Comparison of ENCODE assay signal across 21 cellular contexts in the genomic region with DNA sequence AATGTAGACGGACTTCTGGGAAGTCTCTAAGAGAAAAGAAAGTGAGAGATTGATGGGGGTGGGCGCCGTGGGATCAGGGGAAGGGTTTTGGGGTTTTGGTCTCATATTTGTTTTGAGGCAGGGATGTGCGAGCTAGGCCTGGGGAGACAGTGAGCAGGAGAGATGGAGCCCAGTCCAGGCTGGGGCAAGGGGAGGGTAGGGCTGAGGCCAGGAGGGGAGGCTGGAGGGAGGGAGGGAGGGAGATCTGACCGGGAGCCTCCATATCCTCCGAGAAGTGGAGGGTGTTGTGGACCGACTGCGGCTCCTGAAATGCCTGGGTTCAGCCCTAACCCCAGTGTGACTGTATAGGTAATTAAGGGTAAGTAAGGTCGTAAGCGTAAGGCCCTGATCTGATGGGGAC.
DNase-seq lines count a peak whose midpoint lies in the region; ATAC-seq and TF ChIP-seq lines count a peak whose summit lies in the region.
"Had no signal": no experiment of that assay in that cellular context is flagged by ENCODE, and none has a peak within 500 bp of the region (broad histone marks: within the 10 kb centered on the region; RNA-seq: fewer than 3 reads in every experiment).

No MANE protein-coding gene starts in this region.

- no peaks in the 10 kb centered on the region for H3F3A ChIP-seq in neural progenitor cell (ENCODE audit: low read depth)

- no peak overlapping the region for H2AK5ac ChIP-seq in mesendoderm (ENCODE audit: low read length)

- no peak overlapping the region for H3K4me3 Mint-ChIP-seq in neural progenitor cell
- H3K4me3 Mint-ChIP-seq: B cell; CD4-positive, CD25-positive, alpha-beta regulatory T cell; CD8-positive, alpha-beta T cell; GM23338; HFFc6 had no signal

- H3K36me3 ChIP-seq in heart left ventricle (no peaks in the 10 kb centered on the region), neural progenitor cell (no peaks in the 10 kb centered on the region), sigmoid colon (no peaks in the 10 kb centered on the region), ovary (no peaks in the 10 kb centered on the region), mesendoderm (ENCODE audit: control insufficient read depth, insufficient read depth, low read length) (no peaks in the 10 kb centered on the region)
- H3K36me3 ChIP-seq: BLaER1, HAP-1 had no signal

- H3K9me3 ChIP-seq in heart left ventricle, result peaks cover 0 to 19% (median 11%) of the 10 kb centered on the region in 12 donors
- no peaks in the 10 kb centered on the region for H3K9me3 ChIP-seq in neural progenitor cell (ENCODE audit: low read depth)
- peaks cover 0 to 10% (median 4%) of the 10 kb centered on the region in 4 donors for H3K9me3 ChIP-seq in sigmoid colon
- no peaks in the 10 kb centered on the region for H3K9me3 ChIP-seq in ovary

- H3K79me1 ChIP-seq in mesendoderm (ENCODE audit: low read length), result no peaks in the 10 kb centered on the region

- no peak overlapping the region for H2AFZ ChIP-seq in neural progenitor cell (replicated peaks)
- H2AFZ ChIP-seq: GM23338 had no signal

- H3K36me3 Mint-ChIP-seq in neural progenitor cell, result no peaks in the 10 kb centered on the region

- H3K4me2 ChIP-seq in neural progenitor cell (no peak overlapping the region), mesendoderm (ENCODE audit: low read length) (no peak overlapping the region)
- H3K4me2 ChIP-seq: BLaER1, GM23338 had no signal

- H3K27me3 Mint-ChIP-seq in neural progenitor cell (ENCODE audit: insufficient read depth, low read depth), result no peaks in the 10 kb centered on the region
- H3K27me3 Mint-ChIP-seq: CD4-positive, CD25-positive, alpha-beta regulatory T cell had no signal

- no peak overlapping the region for H3K56ac ChIP-seq in mesendoderm (ENCODE audit: low read length)

- H3K9me3 Mint-ChIP-seq in neural progenitor cell, result peaks cover 11% of the 10 kb centered on the region
- H3K9me3 Mint-ChIP-seq: HFFc6 had no signal

- H3K4me3 ChIP-seq in heart left ventricle (no peak overlapping the region), neural progenitor cell (no peak overlapping the region), sigmoid colon (no peak overlapping the region), ovary (no peak overlapping the region), mesendoderm (ENCODE audit: low read length) (no peak overlapping the region)
- H3K4me3 ChIP-seq: BLaER1, GM23338, HAP-1 had no signal

- H4K5ac ChIP-seq in mesendoderm (ENCODE audit: low read length), result no peak overlapping the region

- no peak overlapping the region for H3K4ac ChIP-seq in mesendoderm (ENCODE audit: low read depth, low read length)

- H4K8ac ChIP-seq in mesendoderm (ENCODE audit: low read depth, low read length), result no peak overlapping the region

- peak overlapping the region; percentile 9 for H3K27ac Mint-ChIP-seq in neural progenitor cell
- H3K27ac Mint-ChIP-seq: B cell; CD8-positive, alpha-beta T cell; GM23338; HFFc6 had no signal

- H3K79me2 ChIP-seq in neural progenitor cell (ENCODE audit: low read depth) (no peaks in the 10 kb centered on the region), mesendoderm (ENCODE audit: control insufficient read depth, insufficient read depth, low read length) (no peaks in the 10 kb centered on the region)

- TF ChIP-seq EP300 in sigmoid colon (IDR thresholded peaks at IDR 0.05) (no peak), ovary (IDR thresholded peaks at IDR 0.05) (no peak)

- intact Hi-C loops in cardiac septum (cut with DNase I), result no loop called here
- intact Hi-C loops in heart left ventricle (cut with DNase I), result no loop called here
- intact Hi-C loops in sigmoid colon (cut with DNase I), result no loop called here
- intact Hi-C loops in ovary (cut with DNase I), result no loop called here

- DNase-seq in activated CD8-positive, alpha-beta memory T cell treated with anti-CD3 and anti-CD28 coated beads, Interleukin-2, amount 50 U/mL, for 48 hours, result peak; percentile 29
- no peak for DNase-seq in activated CD8-positive, alpha-beta memory T cell treated with anti-CD3 and anti-CD28 coated beads, Interleukin-2, amount 50 U/mL, for 4 hours
- DNase-seq in cardiac septum (ENCODE audit: low spot score) (peak; percentile 46), heart left ventricle (no peak), neural progenitor cell (ENCODE audit: low spot score) (no peak), sigmoid colon (peak; percentile 38), ovary (no peak), mesendoderm (no peak)
- DNase-seq: DMS153, DMS79, GF-D8, HFFc6 had no signal

- no peaks in the 10 kb centered on the region for H4K20me1 ChIP-seq in neural progenitor cell (ENCODE audit: low read depth)
- H4K20me1 ChIP-seq: BLaER1 had no signal

- H3K9ac ChIP-seq in neural progenitor cell (no peak overlapping the region), mesendoderm (ENCODE audit: low read length) (no peak overlapping the region)
- H3K9ac ChIP-seq: BLaER1 had no signal

- WGBS in heart left ventricle, 4 donors, result 90 to 96% (median 93%) methylated on average over 10 of the region's 10 CpGs
- WGBS in sigmoid colon, 2 donors, result 93 to 94% methylated on average over 10 of the region's 10 CpGs
- WGBS in ovary, 3 donors, result 90 to 92% (median 90%) methylated on average over 10 of the region's 10 CpGs
- no CpG with 5 or more reads among the region's 10 CpGs for WGBS in mesendoderm (ENCODE audit: extremely low coverage, insufficient coverage, low lambda C conversion rate)

- TF ChIP-seq POLR2A in heart left ventricle (IDR thresholded peaks at IDR 0.05) (no peak), sigmoid colon (IDR thresholded peaks at IDR 0.05) (no peak), ovary (IDR thresholded peaks at IDR 0.05) (no peak)

- ATAC-seq in heart left ventricle, result no peak

- H3K27me3 ChIP-seq in heart left ventricle (no peaks in the 10 kb centered on the region), neural progenitor cell (no peaks in the 10 kb centered on the region), sigmoid colon (no peaks in the 10 kb centered on the region), ovary (no peaks in the 10 kb centered on the region), mesendoderm (ENCODE audit: insufficient read depth, low read length, poor library complexity) (no peaks in the 10 kb centered on the region)
- H3K27me3 ChIP-seq: BLaER1 had no signal

- no peak overlapping the region for H3K18ac ChIP-seq in mesendoderm (ENCODE audit: low read length)

- no peak overlapping the region for H2BK15ac ChIP-seq in mesendoderm (replicated peaks; ENCODE audit: low read depth)

- no peak overlapping the region for H3K23ac ChIP-seq in mesendoderm (ENCODE audit: low read length)

- H2BK120ac ChIP-seq in mesendoderm (ENCODE audit: low read depth, low read length), result no peak overlapping the region

- H3K27ac ChIP-seq in heart left ventricle (no peak overlapping the region), neural progenitor cell (no peak overlapping the region), sigmoid colon (no peak overlapping the region), ovary (no peak overlapping the region), mesendoderm (ENCODE audit: low read depth, low read length) (no peak overlapping the region)
- H3K27ac ChIP-seq: 22Rv1, BLaER1, C4-2B had no signal

- H2BK5ac ChIP-seq in mesendoderm (ENCODE audit: low read length), result no peak overlapping the region

- H3K4me1 ChIP-seq in heart left ventricle (no peaks in the 10 kb centered on the region), neural progenitor cell (no peaks in the 10 kb centered on the region), sigmoid colon (no peaks in the 10 kb centered on the region), ovary (ENCODE audit: insufficient read depth) (no peaks in the 10 kb centered on the region), mesendoderm (ENCODE audit: control insufficient read depth, low read depth, low read length) (no peaks in the 10 kb centered on the region)
- H3K4me1 ChIP-seq: BLaER1, Caco-2, HAP-1 had no signal

- H3K4me1 Mint-ChIP-seq in neural progenitor cell, result peaks cover 4% of the 10 kb centered on the region
- H3K4me1 Mint-ChIP-seq: B cell had no signal

- TF ChIP-seq CTCF in heart left ventricle (IDR thresholded peaks at IDR 0.05) (no peak), neural progenitor cell (IDR thresholded peaks at IDR 0.05) (no peak), sigmoid colon (IDR thresholded peaks at IDR 0.05) (no peak), ovary (IDR thresholded peaks at IDR 0.05) (no peak)

Comparison
In these comparisons a context has a peak if more than half of its experiments do, and no peak if none do; other contexts are left out.
1. DNase-seq: peak in activated CD8-positive, alpha-beta memory T cell treated with anti-CD3 and anti-CD28 coated beads, Interleukin-2, amount 50 U/mL, for 48 hours (single experiment), cardiac septum (single experiment) and sigmoid colon (single experiment); none in activated CD8-positive, alpha-beta memory T cell treated with anti-CD3 and anti-CD28 coated beads, Interleukin-2, amount 50 U/mL, for 4 hours (single experiment), heart left ventricle (0 of 5), neural progenitor cell (single experiment), ovary (0 of 5) and mesendoderm (single experiment).